In genomic region chr4:67549123-67549522, GRCh38 we compare ENCODE assay signal across 8 cellular contexts. TPM values are rescaled to one million over a fixed set of nuclear protein-coding genes. Genes with fewer than 3 reads are reported as not detected.
DNase-seq lines count a peak whose midpoint lies in the region; ATAC-seq, FAIRE-seq and TF ChIP-seq lines count a peak whose summit lies in the region.

No MANE protein-coding gene starts in this region.

- TF ChIP-seq CTCF in AG09319 (IDR thresholded peaks at IDR 0.05; ENCODE audit: low read depth, low read length) (peak; percentile 1), fibroblast of pulmonary artery (IDR thresholded peaks at IDR 0.05; ENCODE audit: low read length, missing control alignments) (peak; percentile 47), mucosa of descending colon (IDR thresholded peaks at IDR 0.05) (no peak)

- H3K4me1 ChIP-seq in mucosa of descending colon (ENCODE audit: low read depth), result peaks cover 1% of the 10 kb centered on the region

- FAIRE-seq in GM18507 (lab: Jason Lieb, UNC), result peak; percentile 72

- DNase-seq in AG09319 (ENCODE audit: extremely low read depth, low read depth) (no peak), GM18507 (ENCODE audit: extremely low spot score, insufficient read length, low read depth) (peak; percentile 12), NCI-H526 treated with DMSO at 0.1 percent for 48 hours (lab: John Stamatoyannopoulos, UW) (peak; percentile 23), fibroblast of pulmonary artery (ENCODE audit: low read depth) (peak; percentile 62), mucosa of descending colon (no peak)
- no peak for DNase-seq in stimulated activated CD4-positive, alpha-beta T cell treated with anti-CD3 and anti-CD28 coated beads, Interleukin-12 subunit alpha, Interleukin-12 subunit beta, amount 100 ng/mL, for 4 hours

- ATAC-seq in HG03025 (IDR thresholded peaks at IDR 0.05; ENCODE audit: low FRiP score, unreplicated experiment), result peak; percentile 21
- no peak for ATAC-seq in mucosa of descending colon
- ATAC-seq in GM19023 (IDR thresholded peaks at IDR 0.05; ENCODE audit: unreplicated experiment), result no peak

- H3K4me3 ChIP-seq in fibroblast of pulmonary artery (replicated peaks; ENCODE audit: low read depth, low read length), result no peak overlapping the region
- H3K4me3 ChIP-seq in mucosa of descending colon, result no peak overlapping the region

- no peaks in the 10 kb centered on the region for H3K36me3 ChIP-seq in mucosa of descending colon (ENCODE audit: low read depth)

- intact Hi-C loops in mucosa of descending colon (cut with DNase I, micrococcal nuclease), result no loop called here

- H3K9me3 ChIP-seq in mucosa of descending colon, result no peaks in the 10 kb centered on the region

RNA-seq across cellular contexts. Expression of gene CENPC, which starts 3.8 kb away (rescaled TPM):
- 10 to 100 TPM; 17.3 to 26.4 (median 26.0) TPM for total RNA-seq in mucosa of descending colon

RNA-seq across cellular contexts. Expression of gene STAP1, which starts 9.4 kb away (rescaled TPM):
- total RNA-seq in mucosa of descending colon, result under 1 TPM; 0.25 to 0.53 (median 0.32) TPM

Comparison
In these comparisons a context has a peak if more than half of its experiments do, and no peak if none do; other contexts are left out.
1. DNase-seq: peak in GM18507 (single experiment), NCI-H526 treated with DMSO at 0.1 percent for 48 hours (single experiment) and fibroblast of pulmonary artery (single experiment); none in AG09319 (single experiment), stimulated activated CD4-positive, alpha-beta T cell treated with anti-CD3 and anti-CD28 coated beads, Interleukin-12 subunit alpha, Interleukin-12 subunit beta, amount 100 ng/mL, for 4 hours (single experiment) and mucosa of descending colon (0 of 3).